ENCODE assay signal across 23 cellular contexts in genomic region chr1:227432181-227432535, GRCh38.
DNase-seq lines count a peak whose midpoint lies in the region; ATAC-seq and TF ChIP-seq lines count a peak whose summit lies in the region.
"Had no signal": no experiment of that assay in that cellular context is flagged by ENCODE, and none has a peak within 500 bp of the region (broad histone marks: within the 10 kb centered on the region; RNA-seq: fewer than 3 reads in every experiment).

No MANE protein-coding gene starts in this region.

- no peaks in the 10 kb centered on the region for H3K36me3 Mint-ChIP-seq in chondrocyte (ENCODE audit: low read depth)
- H3K36me3 Mint-ChIP-seq in neural crest cell (ENCODE audit: low read depth): no peaks in the 10 kb centered on the region
- no peaks in the 10 kb centered on the region for H3K36me3 Mint-ChIP-seq in activated CD4-positive, alpha-beta memory T cell treated with anti-CD3 and anti-CD28 coated beads, Interleukin-2, amount 10 ng/mL, durations not matched to agents 7 days and 5 days (ENCODE audit: low read depth)
- H3K36me3 Mint-ChIP-seq: activated naive CD4-positive, alpha-beta T cell treated with anti-CD3 and anti-CD28 coated beads, Interleukin-2, amount 50 U/mL, for 24 hours; IgD-negative memory B cell; mesothelial cell of epicardium had no signal

- H3K4me1 Mint-ChIP-seq in chondrocyte (ENCODE audit: low read depth) (peaks cover 57% of the 10 kb centered on the region), neural crest cell (peaks cover 39% of the 10 kb centered on the region)
- no peaks in the 10 kb centered on the region for H3K4me1 Mint-ChIP-seq in activated CD4-positive, alpha-beta memory T cell treated with anti-CD3 and anti-CD28 coated beads, Interleukin-2, amount 10 ng/mL, durations not matched to agents 7 days and 5 days
- H3K4me1 Mint-ChIP-seq: activated naive CD4-positive, alpha-beta T cell treated with anti-CD3 and anti-CD28 coated beads, Interleukin-2, amount 50 U/mL, for 24 hours; IgD-negative memory B cell had no signal

- H3K9me3 Mint-ChIP-seq in chondrocyte (ENCODE audit: low read depth) (no peaks in the 10 kb centered on the region), neural crest cell (no peaks in the 10 kb centered on the region)
- no peaks in the 10 kb centered on the region for H3K9me3 Mint-ChIP-seq in activated CD4-positive, alpha-beta memory T cell treated with anti-CD3 and anti-CD28 coated beads, Interleukin-2, amount 10 ng/mL, durations not matched to agents 7 days and 5 days
- H3K9me3 Mint-ChIP-seq: activated naive CD4-positive, alpha-beta T cell treated with anti-CD3 and anti-CD28 coated beads, Interleukin-2, amount 50 U/mL, for 24 hours; IgD-negative memory B cell; mesothelial cell of epicardium; nephron progenitor cell had no signal

- in situ Hi-C loops in mammary epithelial cell (cut with MboI; ENCODE audit: low sequenced_read_pairs in 2 of 2): loop anchor here (10.0 to 25.0 kb wide), 4 partner anchors 195 to 520 kb away; no protein-coding TSS in a partner anchor

- TF ChIP-seq POLR2A in breast epithelium (IDR thresholded peaks at IDR 0.05): no peak

- no peak overlapping the region for H3K4me2 ChIP-seq in mammary epithelial cell (ENCODE audit: insufficient read depth, low read depth, low read length)
- H3K4me2 ChIP-seq: PC-9, SK-N-SH had no signal

- TF ChIP-seq CTCF in mammary epithelial cell (conservative IDR thresholded peaks at IDR 0.05 in 1 of 2, IDR thresholded peaks at IDR 0.05 in 1 of 2; ENCODE audit: extremely low read depth in 1 of 2, insufficient read depth in 1 of 2, low read depth in 1 of 2, low read length in 2 of 2) (no peak), breast epithelium (IDR thresholded peaks at IDR 0.05) (no peak), chondrocyte (IDR thresholded peaks at IDR 0.05) (no peak), neural crest cell (conservative IDR thresholded peaks at IDR 0.05) (no peak), upper lobe of right lung (IDR thresholded peaks at IDR 0.05) (no peak)

- H3K9me3 ChIP-seq in mammary epithelial cell (replicated peaks; ENCODE audit: insufficient read depth, low read length): no peaks in the 10 kb centered on the region
- no peaks in the 10 kb centered on the region for H3K9me3 ChIP-seq in breast epithelium
- no peaks in the 10 kb centered on the region for H3K9me3 ChIP-seq in upper lobe of right lung
- H3K9me3 ChIP-seq: gastrocnemius medialis, SK-N-SH, tibial nerve had no signal

- peak overlapping the region; percentile 7 for H2AFZ ChIP-seq in mammary epithelial cell (ENCODE audit: low read depth, low read length)
- H2AFZ ChIP-seq: PC-9 had no signal

- peak overlapping the region; percentile 94 for H3K27ac Mint-ChIP-seq in chondrocyte (ENCODE audit: unreplicated experiment)
- peak overlapping the region; percentile 97 for H3K27ac Mint-ChIP-seq in neural crest cell (ENCODE audit: unreplicated experiment)
- H3K27ac Mint-ChIP-seq in activated CD4-positive, alpha-beta memory T cell treated with anti-CD3 and anti-CD28 coated beads, Interleukin-2, amount 10 ng/mL, durations not matched to agents 7 days and 5 days: no peak overlapping the region
- H3K27ac Mint-ChIP-seq: activated naive CD4-positive, alpha-beta T cell treated with anti-CD3 and anti-CD28 coated beads, Interleukin-2, amount 50 U/mL, for 24 hours; IgD-negative memory B cell; mesothelial cell of epicardium had no signal

- BruUV-seq in mammary epithelial cell (replicated peaks; lab: Mats Ljungman, UMichigan): no TSS peak

- no peak overlapping the region for H3K9ac ChIP-seq in mammary epithelial cell (ENCODE audit: insufficient read depth, low read length)
- H3K9ac ChIP-seq: SK-N-SH had no signal

- H3K27ac ChIP-seq in mammary epithelial cell (ENCODE audit: insufficient read depth, low read depth, low read length): no peak overlapping the region
- no peak overlapping the region for H3K27ac ChIP-seq in breast epithelium
- H3K27ac ChIP-seq in upper lobe of right lung: peak overlapping the region; percentile 5
- H3K27ac ChIP-seq: 22Rv1, C4-2B, epithelial cell of prostate, PC-9 had no signal

- POLR2A ChIA-PET in activated CD4-positive, alpha-beta memory T cell treated with anti-CD3 and anti-CD28 coated beads, Interleukin-2, amount 10 ng/mL, durations not matched to agents 7 days and 5 days (lab: Charles Lee): no interaction called here

- 90% methylated on average over 1 of the region's 1 CpG for WGBS in mammary epithelial cell (ENCODE audit: low coverage, missing lambda C conversion rate)

- H3K27me3 Mint-ChIP-seq in chondrocyte (ENCODE audit: low read depth) (no peaks in the 10 kb centered on the region), neural crest cell (ENCODE audit: low read depth) (no peaks in the 10 kb centered on the region)
- peaks cover 4% of the 10 kb centered on the region for H3K27me3 Mint-ChIP-seq in activated CD4-positive, alpha-beta memory T cell treated with anti-CD3 and anti-CD28 coated beads, Interleukin-2, amount 10 ng/mL, durations not matched to agents 7 days and 5 days

- intact Hi-C loops in mammary epithelial cell (cut with micrococcal nuclease): loop anchor here (10.0 kb wide), 2 partner anchors 697 to 887 kb away; partner anchors contain the start of genes ITPKB and STUM
- intact Hi-C loops in breast epithelium (cut with DNase I; ENCODE audit: low total_unique reads): no loop called here
- intact Hi-C loops in upper lobe of right lung (cut with DNase I): no loop called here
- intact Hi-C loops in cardiac septum (cut with DNase I): no loop called here

- H3K36me3 ChIP-seq in mammary epithelial cell (ENCODE audit: insufficient read depth, low read length): no peaks in the 10 kb centered on the region
- no peaks in the 10 kb centered on the region for H3K36me3 ChIP-seq in breast epithelium
- no peaks in the 10 kb centered on the region for H3K36me3 ChIP-seq in upper lobe of right lung
- H3K36me3 ChIP-seq: gastrocnemius medialis, tibial nerve had no signal

- H3K4me1 ChIP-seq in mammary epithelial cell (ENCODE audit: insufficient read depth, low read length) (no peaks in the 10 kb centered on the region), breast epithelium (no peaks in the 10 kb centered on the region), upper lobe of right lung (peaks cover 11% of the 10 kb centered on the region)

- dilution Hi-C loops in mammary epithelial cell (cut with HindIII; ENCODE audit: low sequenced_read_pairs): no loop called here

- DNase-seq in mammary epithelial cell (no peak), breast epithelium (ENCODE audit: low spot score in 2 of 2) (no peak), chondrocyte (ENCODE audit: low spot score) (no peak), neural crest cell (ENCODE audit: low read depth, low spot score) (no peak), upper lobe of right lung (no peak), cardiac septum (ENCODE audit: low spot score) (no peak)
- DNase-seq in activated CD4-positive, alpha-beta memory T cell treated with anti-CD3 and anti-CD28 coated beads, Interleukin-2, amount 10 ng/mL, durations not matched to agents 7 days and 5 days: no peak
- DNase-seq: MM.1S; nephron progenitor cell; SK-N-SH; stimulated activated CD4-positive, alpha-beta T cell treated with anti-CD3 and anti-CD28 coated beads, Interleukin-15, amount 100 ng/mL, for 24 hours; T1000 had no signal

- ATAC-seq in upper lobe of right lung: no peak
- no peak for ATAC-seq in HG03460 (IDR thresholded peaks at IDR 0.05; ENCODE audit: unreplicated experiment)
- ATAC-seq: activated CD4-positive, CD25-positive, alpha-beta regulatory T cell treated with anti-CD3 and anti-CD28 coated beads, Interleukin-2, amount 50 U/mL, for 24 hours had no signal

- H3K4me3 Mint-ChIP-seq in chondrocyte (ENCODE audit: unreplicated experiment): peak overlapping the region; percentile 19
- H3K4me3 Mint-ChIP-seq in neural crest cell: peak overlapping the region; percentile 73
- H3K4me3 Mint-ChIP-seq in activated CD4-positive, alpha-beta memory T cell treated with anti-CD3 and anti-CD28 coated beads, Interleukin-2, amount 10 ng/mL, durations not matched to agents 7 days and 5 days: no peak overlapping the region
- H3K4me3 Mint-ChIP-seq: activated naive CD4-positive, alpha-beta T cell treated with anti-CD3 and anti-CD28 coated beads, Interleukin-2, amount 50 U/mL, for 24 hours; IgD-negative memory B cell; mesothelial cell of epicardium; nephron progenitor cell had no signal

- CTCF ChIA-PET in mammary epithelial cell (lab: Charles Lee; ENCODE audit: low non-redundant PET): no interaction called here
- CTCF ChIA-PET in activated CD4-positive, alpha-beta memory T cell treated with anti-CD3 and anti-CD28 coated beads, Interleukin-2, amount 10 ng/mL, durations not matched to agents 7 days and 5 days (lab: Charles Lee): no interaction called here

- no peaks in the 10 kb centered on the region for H3K79me2 ChIP-seq in mammary epithelial cell (ENCODE audit: insufficient read depth, low read length)

- no peaks in the 10 kb centered on the region for H4K20me1 ChIP-seq in mammary epithelial cell (ENCODE audit: insufficient read depth, low read length)

- H3K27me3 ChIP-seq in mammary epithelial cell (ENCODE audit: insufficient read depth, low read length) (no peaks in the 10 kb centered on the region), breast epithelium (no peaks in the 10 kb centered on the region), upper lobe of right lung (no peaks in the 10 kb centered on the region)
- H3K27me3 ChIP-seq: gastrocnemius medialis, tibial nerve had no signal

- H3K4me3 ChIP-seq in mammary epithelial cell (replicated peaks in 1 of 3; ENCODE audit: insufficient read depth in 1 of 3, low read depth in 2 of 3, low read length in 3 of 3): no peak overlapping the region
- no peak overlapping the region for H3K4me3 ChIP-seq in breast epithelium
- no peak overlapping the region for H3K4me3 ChIP-seq in upper lobe of right lung
- H3K4me3 ChIP-seq: gastrocnemius medialis, PC-9, tibial nerve had no signal
